Comparison of ENCODE assay signal across 1 cellular context in the genomic region with DNA sequence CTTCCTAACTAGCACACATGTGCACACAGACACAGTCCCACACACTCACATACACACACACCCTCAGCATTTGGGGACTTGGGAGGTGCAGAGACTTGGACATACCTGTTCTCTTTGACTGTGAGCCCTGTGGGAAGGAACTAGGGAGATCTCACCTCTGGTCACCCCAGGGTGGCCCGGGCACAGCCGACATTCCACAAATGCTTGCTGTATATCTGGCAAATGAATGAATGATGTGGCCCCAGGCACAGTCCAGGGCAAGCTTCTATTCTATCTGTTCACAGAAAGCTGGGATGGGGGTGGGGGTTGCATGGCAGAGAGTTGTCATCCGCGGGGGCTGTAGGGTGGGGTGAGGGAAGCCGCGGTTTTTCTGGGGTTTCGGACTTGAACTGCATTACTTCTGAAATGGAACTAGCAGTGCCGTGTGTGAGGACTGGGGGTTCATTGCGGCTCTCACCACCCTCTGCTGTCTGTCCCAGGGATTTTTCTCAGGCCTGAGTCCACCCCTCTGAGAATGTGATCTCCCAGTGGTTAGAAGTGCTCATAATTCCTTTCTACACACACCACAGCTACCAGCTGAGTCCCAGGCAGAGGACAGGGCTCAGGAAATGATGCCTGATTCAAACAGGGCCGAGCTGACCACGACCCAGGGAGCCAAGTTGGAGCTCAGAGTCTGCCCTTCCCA.
TF ChIP-seq lines count a peak whose summit lies in the region.

No MANE protein-coding gene starts in this region.

TF ChIP-seq in GM23338, 12 proteins besides CTCF, POLR2A, EP300 and RAD21:
- no peak for TF ChIP-seq EZH2phosphoT487 (IDR thresholded peaks at IDR 0.05; ENCODE audit: unreplicated experiment)
- TF ChIP-seq, protein P1, sequence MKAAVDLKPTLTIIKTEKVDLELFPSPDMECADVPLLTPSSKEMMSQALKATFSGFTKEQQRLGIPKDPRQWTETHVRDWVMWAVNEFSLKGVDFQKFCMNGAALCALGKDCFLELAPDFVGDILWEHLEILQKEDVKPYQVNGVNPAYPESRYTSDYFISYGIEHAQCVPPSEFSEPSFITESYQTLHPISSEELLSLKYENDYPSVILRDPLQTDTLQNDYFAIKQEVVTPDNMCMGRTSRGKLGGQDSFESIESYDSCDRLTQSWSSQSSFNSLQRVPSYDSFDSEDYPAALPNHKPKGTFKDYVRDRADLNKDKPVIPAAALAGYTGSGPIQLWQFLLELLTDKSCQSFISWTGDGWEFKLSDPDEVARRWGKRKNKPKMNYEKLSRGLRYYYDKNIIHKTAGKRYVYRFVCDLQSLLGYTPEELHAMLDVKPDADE (IDR thresholded peaks at IDR 0.05): no peak
- TF ChIP-seq POLR2AphosphoS5 (IDR thresholded peaks at IDR 0.05; ENCODE audit: low read depth): no peak
- TF ChIP-seq JUNB (IDR thresholded peaks at IDR 0.05; ENCODE audit: unreplicated experiment): no peak
- TF ChIP-seq ZNF114 (CRISPR knock-in tag; IDR thresholded peaks at IDR 0.05): no peak
- TF ChIP-seq CREB1 (CRISPR knock-in tag; IDR thresholded peaks at IDR 0.05; ENCODE audit: low read depth): no peak
- no peak for TF ChIP-seq ZNF331 (CRISPR knock-in tag; IDR thresholded peaks at IDR 0.05; ENCODE audit: low read depth)
TF ChIP-seq in GM23338: peak in this region for 0.
